ENCODE assay signal across 8 cellular contexts in genomic region chr6:90285611-90286381, GRCh38. TPM values are rescaled to one million over a fixed set of nuclear protein-coding genes. Genes with fewer than 3 reads are reported as not detected.
DNase-seq lines count a peak whose midpoint lies in the region; ATAC-seq and TF ChIP-seq lines count a peak whose summit lies in the region.

No MANE protein-coding gene starts in this region.

- H3K27me3 Mint-ChIP-seq in endothelial cell (ENCODE audit: unreplicated experiment), result peaks cover 2% of the 10 kb centered on the region

- CTCF ChIA-PET in AG04449 (lab: Yijun Ruan, JAX), result interaction anchor here (0.7 to 2.5 kb wide), 6 partner anchors 12 to 345 kb away, joined by 3 to 7 read pairs (median 4); no protein-coding TSS in a partner anchor

- peak overlapping the region; percentile 96 for H3K27ac ChIP-seq in mesodermal cell (ENCODE audit: low read depth, low read length, severe bottlenecking)
- H3K27ac ChIP-seq in substantia nigra (ENCODE audit: low read depth, low read length, poor library complexity, severe bottlenecking), result no peak overlapping the region

- H3K4me1 Mint-ChIP-seq in endothelial cell (ENCODE audit: unreplicated experiment), result peaks cover 13% of the 10 kb centered on the region

- POLR2A ChIA-PET in AG04449 (lab: Yijun Ruan, JAX), result interaction anchor here (0.6 to 0.9 kb wide), 2 partner anchors 12 to 69 kb away, joined by 3 read pairs; no protein-coding TSS in a partner anchor

- no peaks in the 10 kb centered on the region for H3K36me3 ChIP-seq in mesodermal cell (ENCODE audit: control insufficient read depth, insufficient read depth, low read length)

- H3K4me3 ChIP-seq in AG04449 (ENCODE audit: low read depth, low read length) (no peak overlapping the region), mesodermal cell (ENCODE audit: extremely low read depth, insufficient read depth, low read length, poor library complexity, severe bottlenecking) (no peak overlapping the region)

- H3K9me3 ChIP-seq in mesodermal cell (ENCODE audit: control insufficient read depth, low read length), result no peaks in the 10 kb centered on the region

- DNase-seq in AG04449 (ENCODE audit: low read depth, low spot score) (peak; percentile 53), NCI-H2227 treated with DMSO at 0.1 percent for 48 hours (lab: John Stamatoyannopoulos, UW) (peak; percentile 22), endothelial cell (ENCODE audit: low spot score) (peak; percentile 34), substantia nigra (lab: John Stamatoyannopoulos, UW) (peak in 46 of 49 donors; percentile 31 to 88 (median 74))
- DNase-seq in activated CD4-positive, alpha-beta T cell treated with anti-CD3 and anti-CD28 coated beads, Interleukin-2, amount 50 U/mL, for 48 hours, result peak; percentile 49 to 59

- ATAC-seq in GM18511 (IDR thresholded peaks at IDR 0.05; ENCODE audit: unreplicated experiment) (peak; percentile 78), HG02970 (IDR thresholded peaks at IDR 0.05; ENCODE audit: low FRiP score, unreplicated experiment) (peak; percentile 76)

- WGBS in mesodermal cell (ENCODE audit: insufficient coverage in 2 of 2), 2 experiments, result 0 to 15% methylated on average over 3 to 4 of the region's 9 CpGs

- no peak overlapping the region for H3K27ac Mint-ChIP-seq in endothelial cell (ENCODE audit: unreplicated experiment)

- H3K4me3 Mint-ChIP-seq in endothelial cell (ENCODE audit: unreplicated experiment), result no peak overlapping the region

- no peaks in the 10 kb centered on the region for H3K9me3 Mint-ChIP-seq in endothelial cell (ENCODE audit: unreplicated experiment)

- TF ChIP-seq CTCF in AG04449 (IDR thresholded peaks at IDR 0.05; ENCODE audit: insufficient read depth, low read length, missing control alignments), result no peak
- TF ChIP-seq CTCF in endothelial cell (IDR thresholded peaks at IDR 0.05; ENCODE audit: unreplicated experiment), result no peak

- H3K4me1 ChIP-seq in mesodermal cell (ENCODE audit: control insufficient read depth, insufficient read depth, low read length, poor library complexity, severe bottlenecking), result peaks cover 27% of the 10 kb centered on the region

- H3K36me3 Mint-ChIP-seq in endothelial cell (ENCODE audit: low read depth, unreplicated experiment), result no peaks in the 10 kb centered on the region

RNA-seq across cellular contexts. Expression of gene BACH2, which starts 10.8 kb away (rescaled TPM):
- total RNA-seq in endothelial cell (ENCODE audit: unreplicated experiment), result 3.9 TPM
- 7.2 TPM for polyA plus RNA-seq in mesodermal cell (2013, experiment 1 of 2)
- polyA plus RNA-seq in mesodermal cell (2013, experiment 2 of 2), result 5.3 TPM

Comparison
In these comparisons a context has a peak if more than half of its experiments do, and no peak if none do; other contexts are left out.
1. DNase-seq: peak in every context shown above with its lines; median percentile 74 in substantia nigra; 54 in activated CD4-positive, alpha-beta T cell treated with anti-CD3 and anti-CD28 coated beads, Interleukin-2, amount 50 U/mL, for 48 hours; 53 in AG04449; 34 in endothelial cell; 22 in NCI-H2227 treated with DMSO at 0.1 percent for 48 hours.